9 cellular contexts compared by ENCODE assay signal in the genomic region with DNA sequence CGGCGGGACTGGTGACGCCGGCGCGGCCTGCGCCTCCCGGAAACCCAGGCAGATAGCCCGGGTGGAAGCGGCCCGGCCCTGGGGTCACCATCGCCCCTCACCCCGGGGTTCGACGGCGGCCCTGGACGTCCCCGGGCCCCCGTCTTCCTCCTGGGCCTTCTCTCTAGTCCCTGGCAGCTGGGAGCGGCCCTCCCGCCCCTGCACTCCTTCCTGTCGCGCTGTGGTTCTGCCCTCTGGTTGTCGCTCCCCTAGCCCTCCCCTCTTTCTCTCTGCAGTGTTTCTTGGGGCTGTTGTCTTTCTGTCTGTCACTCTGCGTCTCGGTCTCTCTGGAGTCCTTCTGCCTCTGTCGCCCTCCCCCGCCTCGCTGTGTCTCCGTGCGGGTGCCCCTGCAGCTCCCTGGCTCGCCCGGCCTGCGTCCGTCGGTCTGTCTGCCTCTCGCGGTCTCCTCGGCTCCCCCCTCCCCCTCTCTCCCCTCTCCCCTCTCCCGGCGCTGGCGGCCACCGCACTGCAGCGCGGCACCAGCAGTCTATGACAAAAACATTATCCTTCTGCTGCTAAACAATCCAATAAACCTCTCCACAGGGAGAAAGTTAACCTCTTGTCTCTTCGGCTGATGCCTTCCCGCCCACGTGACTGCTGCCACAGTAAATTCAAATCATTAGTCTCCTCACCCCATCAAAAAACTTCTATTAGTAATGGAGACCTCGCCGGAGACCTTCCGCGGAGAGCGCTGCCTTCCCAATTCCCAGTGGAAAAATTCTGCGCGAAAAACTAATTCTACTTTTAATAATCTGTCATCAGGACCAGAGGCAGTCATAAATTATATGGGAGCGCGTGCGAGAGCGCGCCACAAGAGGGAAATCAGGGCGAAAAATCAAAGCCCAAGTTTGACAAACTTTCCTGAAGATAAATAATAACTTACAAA.
DNase-seq lines count a peak whose midpoint lies in the region; ATAC-seq and TF ChIP-seq lines count a peak whose summit lies in the region.
"Had no signal": no experiment of that assay in that cellular context is flagged by ENCODE, and none has a peak within 500 bp of the region (broad histone marks: within the 10 kb centered on the region; RNA-seq: fewer than 3 reads in every experiment).

No MANE protein-coding gene starts in this region.

- ATAC-seq in activated T-helper 17 cell treated with anti-CD3 and anti-CD28 coated beads, Interleukin-2, amount 50 U/mL, for 72 hours (replicated peaks): peak; percentile 53

- H3K4me3 Mint-ChIP-seq in activated T-helper 17 cell treated with anti-CD3 and anti-CD28 coated beads, Interleukin-2, amount 50 U/mL, for 72 hours: peak overlapping the region; percentile 84

- peaks cover 31% of the 10 kb centered on the region for H3K4me1 Mint-ChIP-seq in activated T-helper 17 cell treated with anti-CD3 and anti-CD28 coated beads, Interleukin-2, amount 50 U/mL, for 72 hours

- peaks cover 11% of the 10 kb centered on the region for H3K36me3 Mint-ChIP-seq in activated T-helper 17 cell treated with anti-CD3 and anti-CD28 coated beads, Interleukin-2, amount 50 U/mL, for 72 hours (ENCODE audit: low read depth)

- peak; percentile 33 for DNase-seq in stimulated activated CD4-positive, alpha-beta T cell treated with anti-CD3 and anti-CD28 coated beads, Interleukin-15, amount 100 ng/mL, for 24 hours
- DNase-seq in stimulated activated CD4-positive, alpha-beta T cell treated with anti-CD3 and anti-CD28 coated beads, Interleukin-2, amount 100 ng/mL, for 48 hours: no peak
- DNase-seq in kidney epithelial cell (ENCODE audit: low read depth): no peak
- no peak for DNase-seq in NCI-H446 treated with DMSO at 0.1 percent for 48 hours (lab: John Stamatoyannopoulos, UW)
- DNase-seq in HuH-7 (ENCODE audit: low spot score): no peak
- no peak for DNase-seq in C1 segment of cervical spinal cord (lab: John Stamatoyannopoulos, UW)
- DNase-seq in HUDEP-2 (lab: John Stamatoyannopoulos, UW; ENCODE audit: unreplicated experiment in 76 of 76): no peak
- DNase-seq: NCI-H524 treated with DMSO at 0.1 percent for 48 hours had no signal

- no peak overlapping the region for H3K27ac Mint-ChIP-seq in activated T-helper 17 cell treated with anti-CD3 and anti-CD28 coated beads, Interleukin-2, amount 50 U/mL, for 72 hours

- peaks cover 84% of the 10 kb centered on the region for H3K27me3 ChIP-seq in kidney epithelial cell (ENCODE audit: control insufficient read depth, insufficient read depth, low read length)

- H3K4me3 ChIP-seq in kidney epithelial cell (ENCODE audit: low read depth, low read length): peak overlapping the region; percentile 9

- H3K36me3 ChIP-seq in kidney epithelial cell (ENCODE audit: control insufficient read depth, insufficient read depth, low read length): no peaks in the 10 kb centered on the region

- no peaks in the 10 kb centered on the region for H3K9me3 Mint-ChIP-seq in activated T-helper 17 cell treated with anti-CD3 and anti-CD28 coated beads, Interleukin-2, amount 50 U/mL, for 72 hours

- TF ChIP-seq CTCF in kidney epithelial cell (IDR thresholded peaks at IDR 0.05; ENCODE audit: insufficient read depth, low read length, poor library complexity, severe bottlenecking): no peak

- peaks cover 64% of the 10 kb centered on the region for H3K27me3 Mint-ChIP-seq in activated T-helper 17 cell treated with anti-CD3 and anti-CD28 coated beads, Interleukin-2, amount 50 U/mL, for 72 hours
